In genomic region chr7:30912986-30913671, GRCh38 we compare ENCODE assay signal across 11 cellular contexts. TPM values are rescaled to one million over a fixed set of nuclear protein-coding genes. Genes with fewer than 3 reads are reported as not detected.
DNase-seq lines count a peak whose midpoint lies in the region; ATAC-seq and TF ChIP-seq lines count a peak whose summit lies in the region.
"Had no signal": no experiment of that assay in that cellular context is flagged by ENCODE, and none has a peak within 500 bp of the region (broad histone marks: within the 10 kb centered on the region; RNA-seq: fewer than 3 reads in every experiment).

No MANE protein-coding gene starts in this region.

- no peak overlapping the region for H2AFZ ChIP-seq in mesenchymal stem cell (ENCODE audit: low read depth, low read length)

- no peaks in the 10 kb centered on the region for H3K36me3 ChIP-seq in Peyer's patch
- no peaks in the 10 kb centered on the region for H3K36me3 ChIP-seq in endodermal cell (ENCODE audit: control insufficient read depth, insufficient read depth, low read length)
- H3K36me3 ChIP-seq in mesenchymal stem cell (ENCODE audit: control insufficient read depth in 1 of 2, insufficient read depth in 2 of 2, low read depth in 1 of 2, low read length in 2 of 2): peaks cover 0 to 6% of the 10 kb centered on the region in 2 experiments
- H3K36me3 ChIP-seq in thoracic aorta: no peaks in the 10 kb centered on the region
- no peaks in the 10 kb centered on the region for H3K36me3 ChIP-seq in MG63

- H3K79me1 ChIP-seq in mesenchymal stem cell (replicated peaks; ENCODE audit: low read length, poor library complexity, severe bottlenecking): no peaks in the 10 kb centered on the region

- no peak for TF ChIP-seq CTCF in Peyer's patch (IDR thresholded peaks at IDR 0.05)
- TF ChIP-seq CTCF in endodermal cell (conservative IDR thresholded peaks at IDR 0.05): no peak
- no peak for TF ChIP-seq CTCF in thoracic aorta (IDR thresholded peaks at IDR 0.05)

- peak overlapping the region in 2 of 4 donors; percentile 37 to 44 for H3K4me3 ChIP-seq in Peyer's patch
- H3K4me3 ChIP-seq in endodermal cell (ENCODE audit: low read length): no peak overlapping the region
- peak overlapping the region in 1 of 2 experiments; percentile 61 for H3K4me3 ChIP-seq in mesenchymal stem cell (ENCODE audit: insufficient read depth in 1 of 2, low read depth in 1 of 2, low read length in 2 of 2)
- H3K4me3 ChIP-seq in thoracic aorta: peak overlapping the region; percentile 80
- H3K4me3 ChIP-seq in MG63: no peak overlapping the region

- H2BK5ac ChIP-seq in mesenchymal stem cell (ENCODE audit: low read depth, low read length, poor library complexity, severe bottlenecking): no peak overlapping the region

- peaks cover 1% of the 10 kb centered on the region for H3K27me3 Mint-ChIP-seq in endodermal cell (ENCODE audit: insufficient read depth)
- H3K27me3 Mint-ChIP-seq: activated naive CD8-positive, alpha-beta T cell had no signal

- H2BK15ac ChIP-seq in mesenchymal stem cell (ENCODE audit: low read depth, poor library complexity, severe bottlenecking): peak overlapping the region; percentile 37

- peak overlapping the region in 3 of 4 donors; percentile 68 to 95 (median 88) for H3K27ac ChIP-seq in Peyer's patch
- peak overlapping the region; percentile 25 for H3K27ac ChIP-seq in endodermal cell (ENCODE audit: low read depth, low read length)
- no peak overlapping the region for H3K27ac ChIP-seq in mesenchymal stem cell (ENCODE audit: low read length, poor library complexity, severe bottlenecking)
- H3K27ac ChIP-seq in thoracic aorta: peak overlapping the region; percentile 90 to 98

- DNase-seq in Peyer's patch (peak in 2 of 3 donors; percentile 78 to 86), endodermal cell (peak; percentile 59), mesenchymal stem cell (no peak), thoracic aorta (ENCODE audit: low spot score) (no peak), glomerular visceral epithelial cell (ENCODE audit: extremely low spot score) (no peak), MG63 (no peak)
- DNase-seq: T-helper 9 cell had no signal

- TF ChIP-seq POLR2A in Peyer's patch (IDR thresholded peaks at IDR 0.05): peak; percentile 28 to 42

- H3K23ac ChIP-seq in mesenchymal stem cell (ENCODE audit: low read length in 2 of 2): no peak overlapping the region

- H4K91ac ChIP-seq in mesenchymal stem cell (ENCODE audit: low read length): no peak overlapping the region

- H3K18ac ChIP-seq in mesenchymal stem cell (ENCODE audit: low read depth in 1 of 2, low read length in 2 of 2): no peak overlapping the region

- H4K8ac ChIP-seq in mesenchymal stem cell (ENCODE audit: low read length): no peak overlapping the region

- H3K27ac Mint-ChIP-seq in endodermal cell: no peak overlapping the region
- H3K27ac Mint-ChIP-seq: activated naive CD8-positive, alpha-beta T cell had no signal

- no peak overlapping the region for H3K4ac ChIP-seq in mesenchymal stem cell (ENCODE audit: low read depth in 1 of 2, low read length in 2 of 2)

- no peak overlapping the region for H3K4me3 Mint-ChIP-seq in endodermal cell
- H3K4me3 Mint-ChIP-seq: activated naive CD8-positive, alpha-beta T cell had no signal

- no peak overlapping the region for H2AK5ac ChIP-seq in mesenchymal stem cell (ENCODE audit: low read length, severe bottlenecking)

- H2BK120ac ChIP-seq in mesenchymal stem cell (ENCODE audit: low read depth, low read length): no peak overlapping the region

- ATAC-seq in thoracic aorta (ENCODE audit: insufficient number of reproducible peaks, low FRiP score, low read depth): no peak
- no peak for ATAC-seq in HG02884 (IDR thresholded peaks at IDR 0.05; ENCODE audit: unreplicated experiment)
- ATAC-seq in HG03175 (IDR thresholded peaks at IDR 0.05; ENCODE audit: unreplicated experiment): no peak

- peaks cover 24% of the 10 kb centered on the region for H3K4me1 Mint-ChIP-seq in endodermal cell

- no peak overlapping the region for H2BK12ac ChIP-seq in mesenchymal stem cell (ENCODE audit: low read length in 2 of 2)

- no peaks in the 10 kb centered on the region for H3K27me3 ChIP-seq in Peyer's patch
- no peaks in the 10 kb centered on the region for H3K27me3 ChIP-seq in endodermal cell (ENCODE audit: control insufficient read depth, insufficient read depth, low read length, poor library complexity, severe bottlenecking)
- H3K27me3 ChIP-seq in mesenchymal stem cell (ENCODE audit: control insufficient read depth in 1 of 2, insufficient read depth in 1 of 2, low read length in 2 of 2): no peaks in the 10 kb centered on the region
- no peaks in the 10 kb centered on the region for H3K27me3 ChIP-seq in thoracic aorta (replicated peaks; ENCODE audit: insufficient read depth)
- no peaks in the 10 kb centered on the region for H3K27me3 ChIP-seq in MG63

- H3K36me3 Mint-ChIP-seq in endodermal cell (ENCODE audit: low read depth): no peaks in the 10 kb centered on the region
- H3K36me3 Mint-ChIP-seq: activated naive CD8-positive, alpha-beta T cell had no signal

- H3K9me3 ChIP-seq in Peyer's patch (no peaks in the 10 kb centered on the region), endodermal cell (ENCODE audit: control insufficient read depth, low read length) (no peaks in the 10 kb centered on the region), mesenchymal stem cell (ENCODE audit: control insufficient read depth, low read length) (no peaks in the 10 kb centered on the region), thoracic aorta (no peaks in the 10 kb centered on the region), MG63 (no peaks in the 10 kb centered on the region)

- 75 to 82% methylated on average over 3 to 11 of the region's 11 CpGs for WGBS in endodermal cell (ENCODE audit: insufficient coverage in 1 of 2, insufficient read length in 1 of 2), 2 experiments
- WGBS in mesenchymal stem cell: 83% methylated on average over 11 of the region's 11 CpGs

- H3K9me3 Mint-ChIP-seq in endodermal cell: no peaks in the 10 kb centered on the region

- peak overlapping the region in 1 of 2 experiments; percentile 1 for H3K14ac ChIP-seq in mesenchymal stem cell (ENCODE audit: low read length in 2 of 2)

- H3K9ac ChIP-seq in endodermal cell (ENCODE audit: extremely low read depth, low read length, poor library complexity, severe bottlenecking) (no peak overlapping the region), mesenchymal stem cell (ENCODE audit: low read length) (peak overlapping the region; percentile 45)

- no peak overlapping the region for H3K4me2 ChIP-seq in mesenchymal stem cell (ENCODE audit: low read length, poor library complexity, severe bottlenecking)

- peaks cover 0 to 64% (median 3%) of the 10 kb centered on the region in 4 donors for H3K4me1 ChIP-seq in Peyer's patch
- H3K4me1 ChIP-seq in endodermal cell (ENCODE audit: control insufficient read depth, insufficient read depth, low read length): peaks cover 11% of the 10 kb centered on the region
- H3K4me1 ChIP-seq in mesenchymal stem cell (ENCODE audit: control insufficient read depth, insufficient read depth, low read depth, low read length): peaks cover 47% of the 10 kb centered on the region
- peaks cover 30 to 60% of the 10 kb centered on the region in 2 donors for H3K4me1 ChIP-seq in thoracic aorta (ENCODE audit: control insufficient read depth in 1 of 2, low read depth in 2 of 2)

RNA-seq across cellular contexts. Expression of gene AQP1, which starts 1.5 kb away (rescaled TPM):
- 10 to 100 TPM; 12.4 to 86.5 (median 71.5) TPM for total RNA-seq in Peyer's patch
- total RNA-seq in endodermal cell: under 1 TPM; 0.26 to 0.91 TPM
- polyA plus RNA-seq in endodermal cell (2013, experiment 1 of 2): 1.3 TPM
- 1.3 TPM for polyA plus RNA-seq in endodermal cell (2013, experiment 2 of 2)
- 1.0 TPM for polyA plus RNA-seq in mesenchymal stem cell (2013, experiment 1 of 2)
- 0.86 TPM for polyA plus RNA-seq in mesenchymal stem cell (2013, experiment 2 of 2)
- 1,000 to 10,000 TPM; 1,262 to 1,768 TPM for total RNA-seq in thoracic aorta
- not detected in 2 replicates for total RNA-seq in MG63 (2014; rRNA removed; shearing (Covaris generic); ENCODE audit: low replicate concordance)

RNA-seq across cellular contexts. Expression of gene GHRHR, which starts 50.6 kb away (rescaled TPM):
- total RNA-seq in Peyer's patch: not detected
- not detected for total RNA-seq in endodermal cell
- polyA plus RNA-seq in endodermal cell (2013, experiment 1 of 2): not detected
- polyA plus RNA-seq in endodermal cell (2013, experiment 2 of 2): not detected
- not detected for polyA plus RNA-seq in mesenchymal stem cell (2013, experiment 1 of 2)
- polyA plus RNA-seq in mesenchymal stem cell (2013, experiment 2 of 2): not detected
- not detected for total RNA-seq in thoracic aorta
- total RNA-seq in MG63 (2014; rRNA removed; shearing (Covaris generic); ENCODE audit: low replicate concordance): not detected in 2 replicates
- total RNA-seq: LHCN-M2 had no signal

Comparison
In these comparisons a context has a peak if more than half of its experiments do, and no peak if none do; other contexts are left out.
1. DNase-seq: peak in Peyer's patch (2 of 3) and endodermal cell (single experiment); none in mesenchymal stem cell (single experiment), thoracic aorta (single experiment), glomerular visceral epithelial cell (single experiment) and MG63 (single experiment).
2. RNA of gene AQP1, which starts 1.5 kb away (total RNA-seq): 1,262 to 1,768 TPM in thoracic aorta; 12.4 to 86.5 TPM in Peyer's patch, 0.26 to 0.91 TPM in endodermal cell and not detected in MG63; every median in the first group is over 10 times any median in the second.